Comparison of ENCODE assay signal across 24 cellular contexts in the genomic region with DNA sequence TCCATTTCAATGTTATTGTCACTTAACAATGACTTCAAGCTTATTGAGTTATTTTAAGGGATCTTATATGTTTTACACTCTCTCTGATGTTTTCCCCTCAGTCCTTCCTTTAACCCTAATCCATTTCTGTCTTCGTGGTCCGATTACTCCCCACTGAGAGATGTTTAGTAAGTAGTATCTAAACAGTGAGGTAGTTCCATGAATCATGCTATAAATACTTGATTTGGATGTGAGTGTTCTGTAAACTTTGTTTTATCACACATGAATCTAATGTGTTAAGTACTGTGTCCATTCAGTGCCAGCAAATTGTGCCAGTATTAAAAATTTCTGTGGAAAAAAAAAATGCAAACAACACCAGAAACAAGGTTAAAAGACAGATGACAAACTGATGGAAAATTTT. TPM values are rescaled to one million over a fixed set of nuclear protein-coding genes. Genes with fewer than 3 reads are reported as not detected.
"Had no signal": no experiment of that assay in that cellular context is flagged by ENCODE, and none has a peak within 500 bp of the region (broad histone marks: within the 10 kb centered on the region; RNA-seq: fewer than 3 reads in every experiment).

No MANE protein-coding gene starts in this region.

- H3K36me3 ChIP-seq: ovary, prostate gland had no signal

- ATAC-seq: activated CD4-positive, alpha-beta T cell treated with anti-CD3 and anti-CD28 coated beads for 36 hours; activated naive CD8-positive, alpha-beta T cell treated with anti-CD3 and anti-CD28 coated beads, Interleukin-2, amount 50 U/mL, for 24 hours; esophagus mucosa; gastrocnemius medialis; natural killer cell had no signal

- H3K4me3 ChIP-seq: gastrocnemius medialis, left ventricle myocardium inferior, ovary, prostate gland, upper lobe of left lung had no signal

- H3K27me3 ChIP-seq: gastrocnemius medialis, ovary, upper lobe of left lung had no signal

- DNase-seq: activated B cell treated with CpG ODN at 0.5 μM for 24 hours; activated CD4-positive, alpha-beta T cell treated with anti-CD3 and anti-CD28 coated beads for 36 hours; activated CD4-positive, alpha-beta T cell treated with anti-CD3 and anti-CD28 coated beads, Interleukin-2, amount 50 U/mL, for 4 hours; activated CD8-positive, alpha-beta memory T cell treated with anti-CD3 and anti-CD28 coated beads for 24 hours; activated CD8-positive, alpha-beta memory T cell treated with anti-CD3 and anti-CD28 coated beads, Interleukin-2, amount 50 U/mL, for 4 hours; activated gamma-delta T cell; activated naive CD4-positive, alpha-beta T cell treated with anti-CD3 and anti-CD28 coated beads, Interleukin-2, amount 50 U/mL, for 16 hours; activated naive CD8-positive, alpha-beta T cell treated with anti-CD3 and anti-CD28 coated beads, Interleukin-2, amount 50 U/mL, for 24 hours; anterior cingulate cortex; caudate nucleus; effector memory CD4-positive, alpha-beta T cell; gastrocnemius medialis; hippocampal formation; left ventricle myocardium inferior; midbrain; natural killer cell; ovary; stimulated activated CD4-positive, alpha-beta T cell treated with anti-CD3 and anti-CD28 coated beads, Interleukin-4, amount 100 ng/mL, for 24 hours; stimulated activated naive CD4-positive, alpha-beta T cell treated with Interleukin-2 at 50 U/mL for 16 hours; T1000; upper lobe of left lung had no signal

- H3K27ac ChIP-seq: gastrocnemius medialis, left ventricle myocardium inferior, ovary, prostate gland, upper lobe of left lung had no signal

- H3K4me1 ChIP-seq: upper lobe of left lung had no signal

- H3K9me3 ChIP-seq: gastrocnemius medialis, left ventricle myocardium inferior, ovary, prostate gland, upper lobe of left lung had no signal

RNA-seq across cellular contexts. Expression of a gene that starts 30.5 kb away (rescaled TPM):
- total RNA-seq: activated B cell treated with CpG ODN at 0.5 μM for 24 hours; activated CD4-positive, alpha-beta T cell treated with anti-CD3 and anti-CD28 coated beads for 36 hours; natural killer cell; subcutaneous adipose tissue had no signal

RNA-seq across cellular contexts. Expression of a gene that starts 32.5 kb away (rescaled TPM):
- total RNA-seq: activated B cell treated with CpG ODN at 0.5 μM for 24 hours; activated CD4-positive, alpha-beta T cell treated with anti-CD3 and anti-CD28 coated beads for 36 hours had no signal
